Comparison of ENCODE assay signal across 8 cellular contexts in the genomic region with DNA sequence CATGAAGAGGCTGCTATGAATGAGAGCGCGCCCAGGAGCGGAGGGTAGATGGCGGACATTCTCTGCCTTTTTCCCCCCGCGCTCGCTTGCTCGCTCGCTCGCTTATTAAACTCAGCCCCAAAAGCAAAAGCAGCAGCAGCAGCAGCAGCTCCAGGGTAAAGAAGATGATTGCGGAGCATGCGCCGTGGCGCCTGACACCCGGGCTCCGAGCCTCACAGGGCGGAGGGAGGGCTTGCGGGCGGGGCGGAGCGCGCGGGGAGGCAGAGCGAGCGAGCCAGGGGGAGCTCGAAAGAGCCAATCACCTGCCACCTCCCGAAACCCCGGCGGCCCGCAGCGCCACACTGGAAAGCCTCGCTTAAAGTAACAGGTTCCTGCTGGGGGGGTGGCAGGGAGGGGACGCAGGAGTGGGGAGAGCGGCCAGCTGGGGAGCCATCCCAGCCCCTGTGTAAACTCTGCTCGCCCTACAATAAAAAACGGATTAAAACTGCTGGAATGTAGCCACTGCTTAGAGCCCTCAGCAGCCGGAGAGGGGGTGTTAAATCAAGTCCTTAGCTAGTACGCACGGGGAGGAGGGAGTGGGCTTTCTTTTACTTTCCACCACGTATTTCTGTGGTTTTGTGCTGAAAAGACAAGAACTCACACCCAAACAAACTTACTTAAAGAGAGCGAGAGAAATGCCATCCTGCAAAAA. TPM values are rescaled to one million over a fixed set of nuclear protein-coding genes. Genes with fewer than 3 reads are reported as not detected.
DNase-seq lines count a peak whose midpoint lies in the region; TF ChIP-seq lines count a peak whose summit lies in the region.

Gene MLLT3 (minus strand): TSS at position 170 of the 691 bp plus-strand sequence.

- H3K9me2 ChIP-seq in MM.1S (replicated peaks; ENCODE audit: insufficient read depth, low read length), result no peaks in the 10 kb centered on the region

- H3K4me1 ChIP-seq in HAP-1 (peaks cover 48% of the 10 kb centered on the region), MM.1S (ENCODE audit: low read length) (no peaks in the 10 kb centered on the region), SJCRH30 (no peaks in the 10 kb centered on the region), suprapubic skin (peaks cover 41% of the 10 kb centered on the region)

- H3K9ac ChIP-seq in MM.1S (ENCODE audit: low read length), result peak within 1 kb of the TSS; percentile 65

- peaks cover 29% of the 10 kb centered on the region for H3K36me3 Mint-ChIP-seq in activated naive CD4-positive, alpha-beta T cell treated with anti-CD3 and anti-CD28 coated beads, Interleukin-2, amount 10 ng/mL, durations not matched to agents 7 days and 5 days

- H3K9me3 ChIP-seq in HAP-1 (no peaks in the 10 kb centered on the region), MM.1S (replicated peaks; ENCODE audit: insufficient read depth, low read length) (no peaks in the 10 kb centered on the region), SJCRH30 (replicated peaks) (no peaks in the 10 kb centered on the region), suprapubic skin (no peaks in the 10 kb centered on the region)

- CTCF ChIA-PET in activated naive CD4-positive, alpha-beta T cell treated with anti-CD3 and anti-CD28 coated beads, Interleukin-2, amount 10 ng/mL, durations not matched to agents 7 days and 5 days (lab: Charles Lee), result interaction anchor here (0.7 to 1.8 kb wide), 12 partner anchors 17 to 676 kb away, joined by 3 to 7 read pairs (median 4); partner anchors contain the start of gene FOCAD

- H3K36me3 ChIP-seq in HAP-1 (replicated peaks) (no peaks in the 10 kb centered on the region), MM.1S (replicated peaks; ENCODE audit: insufficient read depth, low read length) (no peaks in the 10 kb centered on the region), SJCRH30 (no peaks in the 10 kb centered on the region), suprapubic skin (no peaks in the 10 kb centered on the region)

- H2AFZ ChIP-seq in MM.1S (ENCODE audit: low read length), result peak within 1 kb of the TSS; percentile 70

- no peaks in the 10 kb centered on the region for H3K9me3 Mint-ChIP-seq in activated naive CD4-positive, alpha-beta T cell treated with anti-CD3 and anti-CD28 coated beads, Interleukin-2, amount 10 ng/mL, durations not matched to agents 7 days and 5 days

- H3F3A ChIP-seq in MM.1S (ENCODE audit: insufficient read depth, low read length), result peaks cover 16% of the 10 kb centered on the region

- in situ Hi-C loops in G401 (cut with HindIII; ENCODE audit: low sequenced_read_pairs) (no loop called here), HAP-1 (cut with MboI; ENCODE audit: low sequenced_read_pairs) (no loop called here)

- no peaks in the 10 kb centered on the region for H3K27me3 Mint-ChIP-seq in activated naive CD4-positive, alpha-beta T cell treated with anti-CD3 and anti-CD28 coated beads, Interleukin-2, amount 10 ng/mL, durations not matched to agents 7 days and 5 days

- peak within 1 kb of the TSS; percentile 99 for H3K27ac Mint-ChIP-seq in activated naive CD4-positive, alpha-beta T cell treated with anti-CD3 and anti-CD28 coated beads, Interleukin-2, amount 10 ng/mL, durations not matched to agents 7 days and 5 days

- TF ChIP-seq POLR2A in suprapubic skin (IDR thresholded peaks at IDR 0.05), result no peak

- H3K4me3 ChIP-seq in HAP-1 (peak within 1 kb of the TSS; percentile 63), MM.1S (ENCODE audit: low read length) (peak within 1 kb of the TSS; percentile 64), SJCRH30 (peak within 1 kb of the TSS; percentile 99), suprapubic skin (peak within 1 kb of the TSS; percentile 82)

- peak within 1 kb of the TSS; percentile 78; the same call in 1 of the 2 replicates for H3K27ac ChIP-seq in MM.1S (ENCODE audit: low read length)
- peak within 1 kb of the TSS; percentile 85 for H3K27ac ChIP-seq in SJCRH30
- H3K27ac ChIP-seq in suprapubic skin, result peak within 1 kb of the TSS; percentile 79

- peaks cover 43% of the 10 kb centered on the region for H3K4me1 Mint-ChIP-seq in activated naive CD4-positive, alpha-beta T cell treated with anti-CD3 and anti-CD28 coated beads, Interleukin-2, amount 10 ng/mL, durations not matched to agents 7 days and 5 days

- H3K4me3 Mint-ChIP-seq in activated naive CD4-positive, alpha-beta T cell treated with anti-CD3 and anti-CD28 coated beads, Interleukin-2, amount 10 ng/mL, durations not matched to agents 7 days and 5 days, result peak within 1 kb of the TSS; percentile 98

- no peak for TF ChIP-seq EP300 in suprapubic skin (IDR thresholded peaks at IDR 0.05)

- H3K4me2 ChIP-seq in MM.1S (ENCODE audit: low read depth, low read length), result peak within 1 kb of the TSS; percentile 92

- H3K27me3 ChIP-seq in HAP-1 (ENCODE audit: low read depth) (peaks cover 3% of the 10 kb centered on the region; the same call in 1 of the 2 replicates), MM.1S (replicated peaks; ENCODE audit: insufficient read depth, low read length) (no peaks in the 10 kb centered on the region), SJCRH30 (no peaks in the 10 kb centered on the region), suprapubic skin (no peaks in the 10 kb centered on the region)

- TF ChIP-seq CTCF in MM.1S (IDR thresholded peaks at IDR 0.05; ENCODE audit: low read length) (no peak), suprapubic skin (IDR thresholded peaks at IDR 0.05) (no peak)

- DNase-seq in G401 (ENCODE audit: low spot score) (peak; percentile 95), HAP-1 (ENCODE audit: low spot score in 2 of 2) (peak; percentile 94 to 97), MM.1S (peak; percentile 87), SJCRH30 (peak; percentile 94 to 95), globus pallidus (ENCODE audit: low spot score) (peak; percentile 96), occipital lobe (lab: John Stamatoyannopoulos, UW) (peak; percentile 93), suprapubic skin (ENCODE audit: low spot score in 2 of 2) (peak; percentile 96)
- DNase-seq in activated naive CD4-positive, alpha-beta T cell treated with anti-CD3 and anti-CD28 coated beads, Interleukin-2, amount 10 ng/mL, durations not matched to agents 7 days and 5 days, result peak; percentile 98

- H4K20me1 ChIP-seq in MM.1S (ENCODE audit: insufficient read depth, low read length), result no peaks in the 10 kb centered on the region

- H3K79me2 ChIP-seq in MM.1S (ENCODE audit: low read length), result peaks cover 40% of the 10 kb centered on the region

- WGBS in suprapubic skin, result 3% methylated on average over 23 of the region's 41 CpGs

RNA-seq across cellular contexts. Expression of gene MLLT3, which starts in this region (rescaled TPM):
- total RNA-seq in G401 (2014; rRNA removed; shearing (Covaris generic)), result 0.27 and 1.4 TPM in 2 replicates
- total RNA-seq in SJCRH30 (2014; rRNA removed; shearing (Covaris generic)), result 26.6 and 30.9 TPM in 2 replicates
- total RNA-seq in occipital lobe (152 TPM), suprapubic skin (10 to 100 TPM; 10.8 to 17.5 (median 12.4) TPM)

Comparison
In these comparisons a context has a peak if more than half of its experiments do, and no peak if none do; other contexts are left out.
1. Peak in every context shown above with its lines: DNase-seq, H3K4me3 ChIP-seq and H3K27ac ChIP-seq.